In the genomic region with DNA sequence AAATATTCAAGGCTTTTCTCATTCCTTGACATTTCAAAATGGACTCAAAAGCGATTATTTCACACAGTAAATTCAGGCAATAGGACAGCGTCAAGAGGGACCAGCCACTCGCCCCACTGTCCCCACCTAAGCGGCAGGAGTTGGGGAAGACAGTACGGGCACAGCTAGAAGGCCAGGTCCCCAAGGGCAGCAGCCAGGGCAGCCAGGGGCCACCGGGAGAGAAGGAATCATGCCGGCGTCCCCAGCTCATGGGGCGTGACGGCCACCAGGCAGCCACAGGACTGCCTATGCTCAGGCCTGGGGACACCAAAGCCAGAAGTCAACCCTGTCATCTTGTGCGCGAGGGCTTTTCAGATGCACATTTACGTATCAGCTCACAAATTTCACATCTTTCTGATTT, we compare ENCODE assay signal across 21 cellular contexts.
A peak's percentile ranks its signal among the peaks of the same experiment; 100 is the strongest.
DNase-seq lines count a peak whose midpoint lies in the region; ATAC-seq, FAIRE-seq and TF ChIP-seq lines count a peak whose summit lies in the region.
"Had no signal": no experiment of that assay in that cellular context is flagged by ENCODE, and none has a peak within 500 bp of the region (broad histone marks: within the 10 kb centered on the region; RNA-seq: fewer than 3 reads in every experiment).

No MANE protein-coding gene starts in this region.

- H2BK120ac ChIP-seq in neuronal stem cell (ENCODE audit: low read depth, low read length) = no peak overlapping the region

- no peak overlapping the region for H2AFZ ChIP-seq in neuronal stem cell (ENCODE audit: low read length)

- H3K4me1 Mint-ChIP-seq in HFFc6 (ENCODE audit: low read depth) = no peaks in the 10 kb centered on the region
- H3K4me1 Mint-ChIP-seq: CD4-positive, CD25-positive, alpha-beta regulatory T cell; CD8-positive, alpha-beta memory T cell had no signal

- H2AK5ac ChIP-seq in neuronal stem cell (ENCODE audit: low read depth, low read length) = peak overlapping the region; percentile 93

- no peak overlapping the region for H3K4me3 ChIP-seq in BLaER1 treated with 17β-estradiol and CSF1 and Interleukin-3, amounts not matched to agents 10 nM and 100 nM
- no peak overlapping the region for H3K4me3 ChIP-seq in kidney (ENCODE audit: low read length in 2 of 2)
- H3K4me3 ChIP-seq in neuronal stem cell (ENCODE audit: low read length in 2 of 2) = no peak overlapping the region
- H3K4me3 ChIP-seq: GM12878 had no signal

- no peak overlapping the region for H3K14ac ChIP-seq in neuronal stem cell (ENCODE audit: low read length)

- WGBS in neuronal stem cell (ENCODE audit: extremely low coverage in 2 of 2, insufficient read length in 2 of 2, insufficient replicate concordance in 1 of 2), 2 donors = no CpG with 5 or more reads among the region's 13 CpGs

- peaks cover 0 to 15% (median 0%) of the 10 kb centered on the region in 11 experiments; a peak in 7 of 22 replicates for H3K27me3 ChIP-seq in BLaER1 treated with 17β-estradiol and CSF1 and Interleukin-3, amounts not matched to agents 10 nM and 100 nM
- H3K27me3 ChIP-seq in neuronal stem cell (ENCODE audit: control insufficient read depth in 3 of 3, insufficient read depth in 3 of 3, low read depth in 1 of 3, low read length in 3 of 3) = peaks cover 0 to 4% (median 0%) of the 10 kb centered on the region in 3 experiments

- H3K9ac ChIP-seq in BLaER1 treated with 17β-estradiol and CSF1 and Interleukin-3, amounts not matched to agents 10 nM and 100 nM = no peak overlapping the region
- H3K9ac ChIP-seq in kidney (ENCODE audit: low read length in 2 of 2) = no peak overlapping the region
- H3K9ac ChIP-seq in neuronal stem cell (ENCODE audit: low read depth, low read length, poor library complexity) = no peak overlapping the region

- no peak for TF ChIP-seq CTCF in kidney (IDR thresholded peaks at IDR 0.05; ENCODE audit: borderline replicate concordance, extremely low read depth, insufficient read depth)
- no peak for TF ChIP-seq CTCF in HFFc6 (IDR thresholded peaks at IDR 0.05)

- peaks cover 27 to 39% (median 31%) of the 10 kb centered on the region in 11 experiments for H3K9me3 ChIP-seq in BLaER1 treated with 17β-estradiol and CSF1 and Interleukin-3, amounts not matched to agents 10 nM and 100 nM (replicated peaks in 1 of 11)
- peaks cover 0 to 12% of the 10 kb centered on the region in 2 donors for H3K9me3 ChIP-seq in kidney (ENCODE audit: control insufficient read depth in 1 of 2, low read length in 2 of 2)
- peaks cover 6% of the 10 kb centered on the region in 2 donors for H3K9me3 ChIP-seq in neuronal stem cell (replicated peaks in 1 of 2; ENCODE audit: control insufficient read depth in 2 of 2, insufficient read depth in 1 of 2, low read depth in 1 of 2, low read length in 2 of 2)

- H2BK12ac ChIP-seq in neuronal stem cell (ENCODE audit: low read length) = peak overlapping the region; percentile 96

- H3K4ac ChIP-seq in neuronal stem cell (ENCODE audit: low read length) = no peak overlapping the region

- H4K20me1 ChIP-seq in BLaER1 treated with 17β-estradiol and CSF1 and Interleukin-3, amounts not matched to agents 10 nM and 100 nM = no peaks in the 10 kb centered on the region

- no peak overlapping the region for H3K23ac ChIP-seq in neuronal stem cell (ENCODE audit: low read depth, low read length, poor library complexity)

- H3K4me2 ChIP-seq in BLaER1 treated with 17β-estradiol and CSF1 and Interleukin-3, amounts not matched to agents 10 nM and 100 nM = peak overlapping the region in 6 of 11 experiments; percentile 3 to 29 (median 18); a peak in 6 of 22 replicates
- no peak overlapping the region for H3K4me2 ChIP-seq in neuronal stem cell (ENCODE audit: insufficient read depth, low read length, poor library complexity, severe bottlenecking)

- H4K8ac ChIP-seq in neuronal stem cell (ENCODE audit: low read depth, low read length) = no peak overlapping the region

- no peaks in the 10 kb centered on the region for H3K27me3 Mint-ChIP-seq in HFFc6 (ENCODE audit: insufficient read depth)

- no peak for FAIRE-seq in kidney (lab: Jason Lieb, UNC)
- FAIRE-seq: GM12878 had no signal

- no peak overlapping the region for H3K27ac Mint-ChIP-seq in HFFc6
- H3K27ac Mint-ChIP-seq: CD4-positive, CD25-positive, alpha-beta regulatory T cell; CD8-positive, alpha-beta memory T cell had no signal

- peaks cover 80% of the 10 kb centered on the region for H3K9me3 Mint-ChIP-seq in HFFc6

- peaks cover 3% of the 10 kb centered on the region; the same call in 1 of the 2 replicates for H3K36me3 Mint-ChIP-seq in HFFc6 (ENCODE audit: low read depth)
- H3K36me3 Mint-ChIP-seq: CD4-positive, CD25-positive, alpha-beta regulatory T cell; CD8-positive, alpha-beta memory T cell had no signal

- H2BK15ac ChIP-seq in neuronal stem cell (ENCODE audit: low read length) = peak overlapping the region; percentile 82

- peak; percentile 35 for DNase-seq in kidney
- no peak for DNase-seq in neuronal stem cell (ENCODE audit: low spot score)
- peak; percentile 38 for DNase-seq in retina
- no peak for DNase-seq in ecto neural progenitor cell (ENCODE audit: low spot score)
- DNase-seq in HFFc6 = no peak
- DNase-seq in NCI-H1417 treated with DMSO at 0.1 percent for 48 hours (lab: John Stamatoyannopoulos, UW) = no peak
- DNase-seq: 8988T; C1 segment of cervical spinal cord; CD4-positive, CD25-positive, alpha-beta regulatory T cell; CD8-positive, alpha-beta memory T cell; COR-L47; DMS 273 treated with DMSO at 0.1 percent for 48 hours; DMS53; DND-41; EL; GOT3; H9 had no signal

- H4K91ac ChIP-seq in neuronal stem cell (ENCODE audit: low read depth, low read length, poor library complexity) = peak overlapping the region; percentile 34

- no peaks in the 10 kb centered on the region for H3K79me1 ChIP-seq in neuronal stem cell (ENCODE audit: low read depth, low read length)

- peak overlapping the region; percentile 86 for H3K18ac ChIP-seq in neuronal stem cell (ENCODE audit: low read length)

- H3K36me3 ChIP-seq in BLaER1 treated with 17β-estradiol and CSF1 and Interleukin-3, amounts not matched to agents 10 nM and 100 nM = peaks cover 0 to 5% (median 0%) of the 10 kb centered on the region in 11 experiments; a peak in 1 of 22 replicates
- H3K36me3 ChIP-seq in kidney (ENCODE audit: control insufficient read depth in 1 of 2, insufficient read depth in 2 of 2, low read length in 2 of 2) (no peaks in the 10 kb centered on the region), neuronal stem cell (replicated peaks in 1 of 2; ENCODE audit: control insufficient read depth in 2 of 2, insufficient read depth in 2 of 2, low read length in 2 of 2) (no peaks in the 10 kb centered on the region)

- intact Hi-C loops in kidney (cut with DNase I) = no loop called here

- H3K4me1 ChIP-seq in BLaER1 treated with 17β-estradiol and CSF1 and Interleukin-3, amounts not matched to agents 10 nM and 100 nM = peaks cover 0 to 11% (median 4%) of the 10 kb centered on the region in 10 experiments; a peak in 7 of 20 replicates
- H3K4me1 ChIP-seq in kidney (ENCODE audit: control insufficient read depth in 1 of 2, insufficient read depth in 1 of 2, low read depth in 1 of 2, low read length in 2 of 2) (no peaks in the 10 kb centered on the region), neuronal stem cell (ENCODE audit: control insufficient read depth in 2 of 2, insufficient read depth in 1 of 2, low read depth in 1 of 2, low read length in 2 of 2) (peaks cover 14 to 15% of the 10 kb centered on the region in 2 donors)

- no peak overlapping the region for H3K27ac ChIP-seq in BLaER1 treated with 17β-estradiol and CSF1 and Interleukin-3, amounts not matched to agents 10 nM and 100 nM
- H3K27ac ChIP-seq in kidney (ENCODE audit: low read depth in 2 of 2, low read length in 2 of 2) = no peak overlapping the region
- no peak overlapping the region for H3K27ac ChIP-seq in neuronal stem cell (replicated peaks; ENCODE audit: low read length)
- H3K27ac ChIP-seq: HL-60 had no signal

- no peak overlapping the region for H3K4me3 Mint-ChIP-seq in HFFc6
- H3K4me3 Mint-ChIP-seq: CD4-positive, CD25-positive, alpha-beta regulatory T cell; CD8-positive, alpha-beta memory T cell had no signal

- ATAC-seq in GM21515 (IDR thresholded peaks at IDR 0.05; ENCODE audit: unreplicated experiment) = no peak
- ATAC-seq: GM12878 had no signal

- H2BK5ac ChIP-seq in neuronal stem cell (ENCODE audit: low read length) = no peak overlapping the region

Comparison
In these comparisons a context has a peak if more than half of its experiments do, and no peak if none do; other contexts are left out.
1. DNase-seq: peak in kidney (single experiment) and retina (single experiment); none in neuronal stem cell (single experiment), ecto neural progenitor cell (single experiment), HFFc6 (single experiment) and NCI-H1417 treated with DMSO at 0.1 percent for 48 hours (single experiment).